Comparison of ENCODE assay signal across 2 cellular contexts in genomic region chrX:71541546-71542022, GRCh38.
TF ChIP-seq lines count a peak whose summit lies in the region.

No MANE protein-coding gene starts in this region.

TF ChIP-seq in A549, 52 proteins besides CTCF, POLR2A, EP300 and RAD21:
- TF ChIP-seq RFX5 (IDR thresholded peaks at IDR 0.05) (no peak), HDAC2 (IDR thresholded peaks at IDR 0.05) (no peak), PBX3 (IDR thresholded peaks at IDR 0.05) (no peak), ELK1 (IDR thresholded peaks at IDR 0.05; ENCODE audit: low read depth, low read length) (no peak), HEYL (CRISPR knock-in tag; IDR thresholded peaks at IDR 0.05) (no peak), CBX2 (IDR thresholded peaks at IDR 0.05; ENCODE audit: borderline replicate concordance, low read depth) (no peak), EHMT2 (IDR thresholded peaks at IDR 0.05; ENCODE audit: low read depth) (no peak), ZNF302 (CRISPR knock-in tag; IDR thresholded peaks at IDR 0.05) (no peak), HOXB13 (CRISPR knock-in tag; IDR thresholded peaks at IDR 0.05; ENCODE audit: low read depth) (no peak), TP53 (CRISPR knock-in tag; IDR thresholded peaks at IDR 0.05) (no peak), MAFK (IDR thresholded peaks at IDR 0.05; ENCODE audit: partially characterized antibody) (no peak), ZSCAN20 (CRISPR knock-in tag; IDR thresholded peaks at IDR 0.05) (no peak), NPAS2 (CRISPR knock-in tag; IDR thresholded peaks at IDR 0.05; ENCODE audit: borderline replicate concordance) (no peak), CEBPB (IDR thresholded peaks at IDR 0.05) (no peak), KDM5A (IDR thresholded peaks at IDR 0.05) (no peak), BCL3 (IDR thresholded peaks at IDR 0.05) (no peak)

TF ChIP-seq in GM12878, 131 proteins besides CTCF, POLR2A, EP300 and RAD21:
- TF ChIP-seq ATF7 (IDR thresholded peaks at IDR 0.05; ENCODE audit: low read depth) (0 out of 2 replicates have a peak, but pooled peaks have one; percentile 3), POLR2AphosphoS2 (IDR thresholded peaks at IDR 0.05; ENCODE audit: low read depth, low read length) (no peak)
